26 cellular contexts compared by ENCODE assay signal in genomic region chr9:3922846-3923245, GRCh38.
"Had no signal": no experiment of that assay in that cellular context is flagged by ENCODE, and none has a peak within 500 bp of the region (broad histone marks: within the 10 kb centered on the region; RNA-seq: fewer than 3 reads in every experiment).

No MANE protein-coding gene starts in this region.

- H3K36me3 Mint-ChIP-seq: activated naive CD4-positive, alpha-beta T cell treated with anti-CD3 and anti-CD28 coated beads, Interleukin-2, amount 50 U/mL, for 72 hours; immature natural killer cell; natural killer cell had no signal

- DNase-seq: activated CD4-positive, alpha-beta T cell treated with anti-CD3 and anti-CD28 coated beads for 4 hours; activated CD4-positive, alpha-beta T cell treated with anti-CD3 and anti-CD28 coated beads, Interleukin-2, amount 50 U/mL, for 4 hours; activated naive CD4-positive, alpha-beta T cell; activated T-cell treated with anti-CD3 and anti-CD28 coated beads for 4 hours; activated T-cell treated with anti-CD3 and anti-CD28 coated beads, Interleukin-2, amount 50 U/mL, for 72 hours; anterior cingulate cortex; body of pancreas; cortex of kidney; effector memory CD8-positive, alpha-beta T cell; foreskin fibroblast; heart left ventricle; hypothalamus; immature natural killer cell; kidney; lower lobe of right lung; mesenchymal stem cell; natural killer cell; occipital lobe; stimulated activated CD4-positive, alpha-beta T cell treated with anti-CD3 and anti-CD28 coated beads, Interleukin-2, amount 100 ng/mL, for 48 hours; stimulated activated naive CD4-positive, alpha-beta T cell treated with Interleukin-2 at 50 U/mL for 16 hours; T-helper 9 cell; testis; transverse colon had no signal

- H3K9me3 Mint-ChIP-seq: activated naive CD4-positive, alpha-beta T cell treated with anti-CD3 and anti-CD28 coated beads, Interleukin-2, amount 50 U/mL, for 72 hours; effector memory CD8-positive, alpha-beta T cell; immature natural killer cell had no signal

- H3K4me1 Mint-ChIP-seq: immature natural killer cell, natural killer cell had no signal

- H3K4me3 Mint-ChIP-seq: activated T-cell treated with anti-CD3 and anti-CD28 coated beads, Interleukin-2, amount 50 U/mL, for 72 hours; effector memory CD8-positive, alpha-beta T cell; immature natural killer cell; natural killer cell; neural progenitor cell had no signal

- H3K27ac Mint-ChIP-seq: activated naive CD4-positive, alpha-beta T cell treated with anti-CD3 and anti-CD28 coated beads, Interleukin-2, amount 50 U/mL, for 72 hours; activated T-cell treated with anti-CD3 and anti-CD28 coated beads, Interleukin-2, amount 50 U/mL, for 72 hours; effector memory CD8-positive, alpha-beta T cell; immature natural killer cell; natural killer cell; neural progenitor cell had no signal

- ATAC-seq: activated naive CD4-positive, alpha-beta T cell treated with anti-CD3 and anti-CD28 coated beads, Interleukin-2, amount 50 U/mL, for 72 hours; activated T-cell treated with anti-CD3 and anti-CD28 coated beads, Interleukin-2, amount 50 U/mL, for 72 hours; body of pancreas; effector memory CD8-positive, alpha-beta T cell; esophagus mucosa; lower lobe of right lung; natural killer cell had no signal
